In the genomic region with DNA sequence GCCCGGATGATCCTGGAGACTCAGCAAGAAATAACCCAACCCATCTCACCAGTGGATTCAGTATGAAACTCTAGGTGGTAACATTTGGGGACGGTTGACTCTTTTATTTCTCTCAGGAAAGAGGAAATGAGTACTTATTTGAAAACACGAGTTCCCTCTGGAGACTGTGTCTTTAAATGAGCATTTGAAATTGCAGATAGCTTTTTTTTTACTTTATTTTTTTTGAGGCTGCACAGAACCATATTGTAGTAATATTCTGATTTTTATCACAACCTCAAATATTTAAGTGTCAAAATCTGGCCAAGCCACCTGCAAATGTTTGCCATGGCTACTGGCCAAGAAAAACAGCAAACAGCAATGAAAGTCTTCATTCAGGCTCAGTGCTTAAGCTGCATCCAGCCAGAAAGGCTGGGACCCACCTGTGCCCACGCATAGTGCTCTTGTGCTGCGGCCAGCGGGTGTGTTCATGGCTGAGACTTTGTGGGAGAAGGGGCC, we compare ENCODE assay signal across 8 cellular contexts.
DNase-seq lines count a peak whose midpoint lies in the region; ATAC-seq and TF ChIP-seq lines count a peak whose summit lies in the region.

No MANE protein-coding gene starts in this region.

- DNase-seq in DMS 273 treated with DMSO at 0.1 percent for 48 hours (lab: John Stamatoyannopoulos, UW) (peak; percentile 35), NAMALWA (ENCODE audit: low spot score) (peak; percentile 96), SK-N-DZ (ENCODE audit: low spot score) (peak; percentile 35), left colon (peak; percentile 23 to 27), H7 (no peak), nephron progenitor cell (no peak), NCI-H2227 treated with DMSO at 0.1 percent for 48 hours (lab: John Stamatoyannopoulos, UW) (no peak)

- no peaks in the 10 kb centered on the region for H3K9me3 Mint-ChIP-seq in nephron progenitor cell

- intact Hi-C loops in left colon (cut with DNase I, micrococcal nuclease): no loop called here

- H3K4me3 Mint-ChIP-seq in nephron progenitor cell: no peak overlapping the region

- H3K27ac Mint-ChIP-seq in nephron progenitor cell: no peak overlapping the region

- H3K4me1 Mint-ChIP-seq in nephron progenitor cell: peaks cover 68% of the 10 kb centered on the region

- H3K27me3 Mint-ChIP-seq in nephron progenitor cell (ENCODE audit: low read depth, poor library complexity): no peaks in the 10 kb centered on the region

- ATAC-seq in left colon (peak; percentile 70), GM21786 (IDR thresholded peaks at IDR 0.05; ENCODE audit: unreplicated experiment) (no peak)

- TF ChIP-seq CTCF in nephron progenitor cell (IDR thresholded peaks at IDR 0.05): no peak

- no peaks in the 10 kb centered on the region for H3K27me3 ChIP-seq in H7 (ENCODE audit: control insufficient read depth, insufficient read depth, low read length)

- H3K4me3 ChIP-seq in H7 (ENCODE audit: insufficient read depth, low read depth, low read length): no peak overlapping the region

- no peaks in the 10 kb centered on the region for H3K36me3 Mint-ChIP-seq in nephron progenitor cell (ENCODE audit: low read depth)

- H3K36me3 ChIP-seq in H7 (replicated peaks; ENCODE audit: control insufficient read depth, insufficient read depth, low read length): no peaks in the 10 kb centered on the region

Comparison
In these comparisons a context has a peak if more than half of its experiments do, and no peak if none do; other contexts are left out.
1. DNase-seq: peak in DMS 273 treated with DMSO at 0.1 percent for 48 hours (single experiment), NAMALWA (single experiment), SK-N-DZ (single experiment) and left colon (2 of 2); none in H7 (single experiment), nephron progenitor cell (single experiment) and NCI-H2227 treated with DMSO at 0.1 percent for 48 hours (single experiment).